Comparison of ENCODE assay signal across 21 cellular contexts in the genomic region with DNA sequence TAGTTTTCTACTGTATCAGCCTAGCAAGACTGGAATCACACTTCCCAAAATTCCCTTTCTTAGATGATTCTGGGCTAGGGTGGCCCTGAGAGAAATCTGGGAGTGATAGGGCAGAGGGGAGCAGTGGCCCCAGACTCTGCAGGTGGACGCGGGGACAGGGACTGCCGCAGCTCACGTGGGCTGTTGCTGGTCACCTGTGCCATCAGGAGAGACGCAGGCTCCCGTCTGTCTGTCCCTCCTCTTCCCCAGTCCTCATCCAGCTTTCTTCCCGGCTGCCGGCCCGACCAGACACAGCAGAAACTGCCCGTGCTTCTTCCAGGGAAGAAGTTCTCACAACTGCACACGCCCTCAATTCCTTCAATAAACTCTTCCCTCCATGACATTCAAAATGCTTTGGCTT.
DNase-seq lines count a peak whose midpoint lies in the region; ATAC-seq and TF ChIP-seq lines count a peak whose summit lies in the region.
"Had no signal": no experiment of that assay in that cellular context is flagged by ENCODE, and none has a peak within 500 bp of the region (broad histone marks: within the 10 kb centered on the region; RNA-seq: fewer than 3 reads in every experiment).

No MANE protein-coding gene starts in this region.

- peaks cover 10% of the 10 kb centered on the region for H3K36me3 Mint-ChIP-seq in activated naive CD8-positive, alpha-beta T cell
- H3K36me3 Mint-ChIP-seq in activated naive CD8-positive, alpha-beta T cell treated with anti-CD3 and anti-CD28 coated beads for 36 hours = peaks cover 20% of the 10 kb centered on the region

- H3K27ac ChIP-seq in IMR-90 (ENCODE audit: insufficient read depth, low read length) (no peak overlapping the region), sigmoid colon (peak overlapping the region in 3 of 4 donors; percentile 24 to 80 (median 74))
- peak overlapping the region; percentile 87 for H3K27ac ChIP-seq in effector memory CD4-positive, alpha-beta T cell (ENCODE audit: insufficient read depth, low read length, poor library complexity, severe bottlenecking)
- H3K27ac ChIP-seq: C4-2B, dorsolateral prefrontal cortex, parathyroid adenoma, testis had no signal

- peaks cover 39 to 87% of the 10 kb centered on the region in 2 experiments for H3K79me1 ChIP-seq in IMR-90 (ENCODE audit: low read depth in 1 of 2, low read length in 2 of 2)

- no peak overlapping the region for H3K4me2 ChIP-seq in IMR-90 (ENCODE audit: low read depth, low read length)
- H3K4me2 ChIP-seq: smooth muscle cell had no signal

- H4K20me1 ChIP-seq in IMR-90 (ENCODE audit: insufficient read depth, low read length) = peaks cover 5% of the 10 kb centered on the region; the same call in 1 of the 2 replicates

- H2AK5ac ChIP-seq in IMR-90 (ENCODE audit: low read depth, low read length) = peak overlapping the region; percentile 59

- H3K18ac ChIP-seq in IMR-90 (ENCODE audit: low read depth, low read length) = no peak overlapping the region

- TF ChIP-seq CTCF in IMR-90 (conservative IDR thresholded peaks at IDR 0.05; ENCODE audit: low read depth, low read length) (no peak), sigmoid colon (IDR thresholded peaks at IDR 0.05) (no peak)

- no peak overlapping the region for H2BK15ac ChIP-seq in IMR-90 (ENCODE audit: low read depth, low read length)

- H3K23ac ChIP-seq in IMR-90 (ENCODE audit: low read depth, low read length) = no peak overlapping the region

- H3K9me3 ChIP-seq in IMR-90 (ENCODE audit: control insufficient read depth, insufficient read depth, low read length) = no peaks in the 10 kb centered on the region
- no peaks in the 10 kb centered on the region for H3K9me3 ChIP-seq in effector memory CD4-positive, alpha-beta T cell (ENCODE audit: control insufficient read depth, low read length)
- no peaks in the 10 kb centered on the region for H3K9me3 ChIP-seq in sigmoid colon
- H3K9me3 ChIP-seq: testis had no signal

- no peak overlapping the region for H3K4me3 Mint-ChIP-seq in activated naive CD8-positive, alpha-beta T cell
- no peak overlapping the region for H3K4me3 Mint-ChIP-seq in activated naive CD8-positive, alpha-beta T cell treated with anti-CD3 and anti-CD28 coated beads for 36 hours
- H3K4me3 Mint-ChIP-seq: stimulated activated naive CD8-positive, alpha-beta T cell treated with anti-CD3 and anti-CD28 coated beads, Interleukin-15, Interleukin-2, amounts not matched to agents 100 ng/mL and 50 ng/mL, for 24 hours had no signal

- peak overlapping the region; percentile 23; the same call in 1 of the 2 replicates for H3K14ac ChIP-seq in IMR-90 (replicated peaks; ENCODE audit: low read depth, low read length)

- POLR2A ChIA-PET in IMR-90 (lab: Charles Lee; ENCODE audit: unreplicated experiment) = no interaction called here

- H4K8ac ChIP-seq in IMR-90 (ENCODE audit: low read depth in 2 of 2, low read length in 2 of 2) = 0 out of 4 replicates have a peak overlapping the region, but pooled peaks of 1 of the 2 experiments have one; percentile 10

- peaks cover 81% of the 10 kb centered on the region for H3K4me1 Mint-ChIP-seq in activated naive CD8-positive, alpha-beta T cell (ENCODE audit: low read depth)
- H3K4me1 Mint-ChIP-seq in activated naive CD8-positive, alpha-beta T cell treated with anti-CD3 and anti-CD28 coated beads for 36 hours = peaks cover 66% of the 10 kb centered on the region

- H3K36me3 ChIP-seq in IMR-90 (ENCODE audit: control insufficient read depth, insufficient read depth, low read length) (peaks cover 65% of the 10 kb centered on the region), sigmoid colon (peaks cover 0 to 35% (median 7%) of the 10 kb centered on the region in 4 donors)
- H3K36me3 ChIP-seq in effector memory CD4-positive, alpha-beta T cell (ENCODE audit: control insufficient read depth, insufficient read depth, low read length) = no peaks in the 10 kb centered on the region

- dilution Hi-C loops in IMR-90 (cut with HindIII; ENCODE audit: low sequenced_read_pairs, unreplicated experiment) = no loop called here

- H3K4me3 ChIP-seq in IMR-90 (ENCODE audit: insufficient read depth, low read depth, low read length) = no peak overlapping the region
- H3K4me3 ChIP-seq in effector memory CD4-positive, alpha-beta T cell (ENCODE audit: insufficient read depth, low read depth, low read length, poor library complexity, severe bottlenecking) = no peak overlapping the region
- H3K4me3 ChIP-seq in sigmoid colon = no peak overlapping the region
- H3K4me3 ChIP-seq: dorsolateral prefrontal cortex, GM23248, smooth muscle cell, testis had no signal

- peaks cover 26% of the 10 kb centered on the region for H3K4me1 ChIP-seq in IMR-90 (ENCODE audit: control insufficient read depth, insufficient read depth, low read length)
- peaks cover 49% of the 10 kb centered on the region for H3K4me1 ChIP-seq in effector memory CD4-positive, alpha-beta T cell (ENCODE audit: control insufficient read depth, insufficient read depth, low read length, poor library complexity, severe bottlenecking)
- H3K4me1 ChIP-seq in sigmoid colon = peaks cover 0 to 55% (median 47%) of the 10 kb centered on the region in 4 donors

- no peaks in the 10 kb centered on the region for H3K27me3 Mint-ChIP-seq in activated naive CD8-positive, alpha-beta T cell
- no peaks in the 10 kb centered on the region for H3K27me3 Mint-ChIP-seq in activated naive CD8-positive, alpha-beta T cell treated with anti-CD3 and anti-CD28 coated beads for 36 hours
- H3K27me3 Mint-ChIP-seq: stimulated activated naive CD8-positive, alpha-beta T cell treated with anti-CD3 and anti-CD28 coated beads, Interleukin-15, Interleukin-2, amounts not matched to agents 100 ng/mL and 50 ng/mL, for 24 hours had no signal

- TF ChIP-seq RAD21 in IMR-90 (IDR thresholded peaks at IDR 0.05; ENCODE audit: low read length) = no peak

- no peak overlapping the region for H3K56ac ChIP-seq in IMR-90 (ENCODE audit: extremely low read depth, insufficient read depth, low read length)

- TF ChIP-seq POLR2A in IMR-90 (IDR thresholded peaks at IDR 0.05; ENCODE audit: low read depth, low read length) (no peak), sigmoid colon (IDR thresholded peaks at IDR 0.05) (no peak)

- no peak for ATAC-seq in IMR-90 (ENCODE audit: low read depth)
- ATAC-seq in HG02885 (IDR thresholded peaks at IDR 0.05; ENCODE audit: poor library complexity, unreplicated experiment) = no peak

- H3K27me3 ChIP-seq in IMR-90 (ENCODE audit: control insufficient read depth, insufficient read depth, low read length) (no peaks in the 10 kb centered on the region), sigmoid colon (no peaks in the 10 kb centered on the region)
- no peaks in the 10 kb centered on the region for H3K27me3 ChIP-seq in effector memory CD4-positive, alpha-beta T cell (replicated peaks; ENCODE audit: control insufficient read depth, insufficient read depth, low read length, poor library complexity, severe bottlenecking)
- H3K27me3 ChIP-seq: dorsolateral prefrontal cortex, testis had no signal

- DNase-seq in activated naive CD8-positive, alpha-beta T cell treated with anti-CD3 and anti-CD28 coated beads for 36 hours = no peak
- DNase-seq in IMR-90 (no peak), sigmoid colon (peak; percentile 55), CD1c-positive myeloid dendritic cell (ENCODE audit: extremely low spot score) (no peak), SHP77 (lab: John Stamatoyannopoulos, UW) (no peak)
- DNase-seq in effector memory CD4-positive, alpha-beta T cell = no peak
- DNase-seq: activated CD4-positive, CD25-positive, alpha-beta regulatory T cell; activated effector memory CD4-positive, alpha-beta T cell treated with Interleukin-2 at 50 U/mL for 16 hours; GM23248; left colon; NCI-H1048; NCI-H187; SIG-M5 had no signal

- intact Hi-C loops in IMR-90 (cut with micrococcal nuclease) (no loop called here), sigmoid colon (cut with DNase I) (no loop called here)

- no peak overlapping the region for H3K9ac ChIP-seq in IMR-90 (ENCODE audit: low read depth, low read length)
- H3K9ac ChIP-seq: GM23248, parathyroid adenoma had no signal

- no peaks in the 10 kb centered on the region for H3K9me3 Mint-ChIP-seq in activated naive CD8-positive, alpha-beta T cell (ENCODE audit: low read depth)
- H3K9me3 Mint-ChIP-seq in activated naive CD8-positive, alpha-beta T cell treated with anti-CD3 and anti-CD28 coated beads for 36 hours = no peaks in the 10 kb centered on the region
- H3K9me3 Mint-ChIP-seq: stimulated activated naive CD8-positive, alpha-beta T cell treated with anti-CD3 and anti-CD28 coated beads, Interleukin-15, Interleukin-2, amounts not matched to agents 100 ng/mL and 50 ng/mL, for 24 hours had no signal

- peak overlapping the region; percentile 45 for H2BK5ac ChIP-seq in IMR-90 (ENCODE audit: low read depth, low read length, poor library complexity, severe bottlenecking)

- no TSS peak for BruUV-seq in IMR-90 (replicated peaks; lab: Mats Ljungman, UMichigan)

- H2AFZ ChIP-seq in IMR-90 (replicated peaks; ENCODE audit: low read length, poor library complexity) = no peak overlapping the region
- H2AFZ ChIP-seq: GM23248, parathyroid adenoma had no signal

- peak overlapping the region; percentile 1; the same call in 1 of the 2 replicates for H3K4ac ChIP-seq in IMR-90 (ENCODE audit: low read depth, low read length)

- peak overlapping the region; percentile 69 for H3K27ac Mint-ChIP-seq in activated naive CD8-positive, alpha-beta T cell
- H3K27ac Mint-ChIP-seq in activated naive CD8-positive, alpha-beta T cell treated with anti-CD3 and anti-CD28 coated beads for 36 hours = no peak overlapping the region

- H2AK9ac ChIP-seq in IMR-90 (replicated peaks; ENCODE audit: low read depth, low read length, poor library complexity) = no peak overlapping the region

- CTCF ChIA-PET in IMR-90 (lab: Yijun Ruan, JAX) = interaction anchor here (1.5 kb wide), 1 partner anchor 49 kb away, joined by 3 read pairs; no protein-coding TSS in a partner anchor

- peak overlapping the region; percentile 21; the same call in 1 of the 2 replicates for H2BK120ac ChIP-seq in IMR-90 (ENCODE audit: low read depth, low read length)

- in situ Hi-C loops in IMR-90 (cut with MboI; ENCODE audit: low sequenced_read_pairs) = no loop called here

- TF ChIP-seq EP300 in sigmoid colon (IDR thresholded peaks at IDR 0.05) = no peak

- 90% methylated on average over 5 of the region's 11 CpGs; no CpG with 5 or more reads in 1 of the 2 experiments for WGBS in IMR-90 (ENCODE audit: extremely low coverage in 2 of 2, insufficient read length in 1 of 2), 2 experiments
- 92 to 93% methylated on average over 11 of the region's 11 CpGs for WGBS in sigmoid colon, 2 donors

- H3K9me1 ChIP-seq in IMR-90 (ENCODE audit: insufficient read depth, low read length) = peaks cover 46% of the 10 kb centered on the region

- H4K91ac ChIP-seq in IMR-90 (ENCODE audit: insufficient read depth, low read depth, low read length) = no peak overlapping the region

- no peak overlapping the region for H2BK20ac ChIP-seq in IMR-90 (ENCODE audit: low read depth, low read length)

- no peak overlapping the region for H4K5ac ChIP-seq in IMR-90 (ENCODE audit: low read depth, low read length)

TF ChIP-seq in IMR-90, 13 proteins besides CTCF, POLR2A, EP300 and RAD21 (continues in another document):
- TF ChIP-seq BHLHE40 (IDR thresholded peaks at IDR 0.05; ENCODE audit: low read depth, low read length) (no peak), MXI1 (IDR thresholded peaks at IDR 0.05; ENCODE audit: borderline replicate concordance, low read depth, low read length) (no peak), MAZ (IDR thresholded peaks at IDR 0.05; ENCODE audit: borderline replicate concordance, low read depth, low read length) (no peak), CEBPB (IDR thresholded peaks at IDR 0.05; ENCODE audit: low read depth, low read length) (no peak)
